ENCODE assay signal across 2 cellular contexts in genomic region chr1:1322418-1322817, GRCh38.
TF ChIP-seq lines count a peak whose summit lies in the region.

No MANE protein-coding gene starts in this region.

TF ChIP-seq in WTC11, 78 proteins besides CTCF, POLR2A, EP300 and RAD21:
- TF ChIP-seq NR3C1 (CRISPR knock-in tag; conservative IDR thresholded peaks at IDR 0.05; ENCODE audit: low read depth), result no peak
- TF ChIP-seq PRRX2 (CRISPR knock-in tag; IDR thresholded peaks at IDR 0.05), result no peak
- TF ChIP-seq CBFB (CRISPR knock-in tag; IDR thresholded peaks at IDR 0.05; ENCODE audit: low read depth), result no peak
- no peak for TF ChIP-seq ETV6 (CRISPR knock-in tag; IDR thresholded peaks at IDR 0.05)
- no peak for TF ChIP-seq JAZF1 (CRISPR knock-in tag; IDR thresholded peaks at IDR 0.05)
- TF ChIP-seq MLX (CRISPR knock-in tag; IDR thresholded peaks at IDR 0.05), result no peak
- no peak for TF ChIP-seq FOXP4 (CRISPR knock-in tag; IDR thresholded peaks at IDR 0.05)
- no peak for TF ChIP-seq NFATC4 (CRISPR knock-in tag; IDR thresholded peaks at IDR 0.05)
- no peak for TF ChIP-seq AR (CRISPR knock-in tag; IDR thresholded peaks at IDR 0.05)
- no peak for TF ChIP-seq CREM (CRISPR knock-in tag; IDR thresholded peaks at IDR 0.05)
- no peak for TF ChIP-seq SMAD3 (CRISPR knock-in tag; IDR thresholded peaks at IDR 0.05; ENCODE audit: borderline replicate concordance)
- no peak for TF ChIP-seq GTF2I (CRISPR knock-in tag; conservative IDR thresholded peaks at IDR 0.05)
- TF ChIP-seq OVOL2 (CRISPR knock-in tag; IDR thresholded peaks at IDR 0.05; ENCODE audit: borderline replicate concordance), result no peak
- no peak for TF ChIP-seq E2F5 (CRISPR knock-in tag; IDR thresholded peaks at IDR 0.05)
- no peak for TF ChIP-seq ERG (CRISPR knock-in tag; IDR thresholded peaks at IDR 0.05)
- TF ChIP-seq FOXJ3 (CRISPR knock-in tag; IDR thresholded peaks at IDR 0.05; ENCODE audit: borderline replicate concordance), result no peak
TF ChIP-seq in WTC11: peak in this region for 0.

TF ChIP-seq in H1, 55 proteins besides CTCF, POLR2A, EP300 and RAD21:
- TF ChIP-seq EGR1 (IDR thresholded peaks at IDR 0.05; ENCODE audit: borderline replicate concordance, low read depth, low read length) (no peak), SUZ12 (IDR thresholded peaks at IDR 0.05; ENCODE audit: low read length) (no peak), BCL11A (IDR thresholded peaks at IDR 0.05; ENCODE audit: low read depth in 2 of 2, low read length in 2 of 2) (no peak), SIX5 (IDR thresholded peaks at IDR 0.05; ENCODE audit: low read depth, low read length) (no peak), ATF3 (IDR thresholded peaks at IDR 0.05; ENCODE audit: insufficient read depth, low read depth, low read length) (no peak), CHD1 (IDR thresholded peaks at IDR 0.05; ENCODE audit: low read depth, low read length) (no peak), BACH1 (IDR thresholded peaks at IDR 0.05; ENCODE audit: low read length) (no peak), CEBPB (IDR thresholded peaks at IDR 0.05; ENCODE audit: low read depth, low read length) (no peak), EZH2 (IDR thresholded peaks at IDR 0.05; ENCODE audit: low read depth, low read length, severe bottlenecking) (no peak), CHD7 (IDR thresholded peaks at IDR 0.05; ENCODE audit: insufficient replicate concordance, low read length) (no peak), KDM4A (IDR thresholded peaks at IDR 0.05; ENCODE audit: low read depth, low read length, severe bottlenecking) (no peak), NANOG (IDR thresholded peaks at IDR 0.05; ENCODE audit: insufficient read depth, low read depth, low read length, poor library complexity, severe bottlenecking) (no peak), SP4 (IDR thresholded peaks at IDR 0.05; ENCODE audit: low read length) (no peak), TBP (IDR thresholded peaks at IDR 0.05; ENCODE audit: low read depth, low read length) (no peak)
